In the genomic region with DNA sequence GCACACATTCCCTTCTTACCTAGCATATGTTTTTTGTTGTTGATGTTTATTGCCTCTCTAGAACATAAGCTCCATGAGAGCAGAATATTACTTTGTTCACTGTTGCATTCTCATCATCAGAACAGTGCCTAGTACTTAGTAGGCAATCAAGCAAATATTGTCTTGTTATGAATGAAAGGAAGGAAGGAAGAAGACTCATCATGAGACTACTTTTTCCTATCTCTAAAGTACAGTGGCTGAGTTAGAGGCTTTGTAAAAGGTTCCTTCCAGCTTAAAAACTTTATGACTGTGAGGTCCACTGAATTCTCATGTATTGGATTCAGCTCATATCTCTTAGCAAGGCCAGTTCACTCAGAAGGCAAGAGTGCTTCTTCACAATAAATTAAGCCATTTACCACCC, we compare ENCODE assay signal across 22 cellular contexts.
"Had no signal": no experiment of that assay in that cellular context is flagged by ENCODE, and none has a peak within 500 bp of the region (broad histone marks: within the 10 kb centered on the region; RNA-seq: fewer than 3 reads in every experiment).

No MANE protein-coding gene starts in this region.

- H3K27me3 Mint-ChIP-seq: stimulated activated memory B cell treated with anti-CD40 and anti-IgM and Interleukin-4, amounts not matched to agents 10 μg/mL and 1 μg/mL and 100 μg/mL, for 72 hours had no signal

- DNase-seq: effector CD4-positive, alpha-beta T cell; foreskin fibroblast; gastrocnemius medialis; head of caudate nucleus; left ventricle myocardium superior; lower lobe of right lung; occipital lobe; ovary; posterior cingulate gyrus; psoas muscle; right cardiac atrium; sigmoid colon; stimulated activated CD4-positive, alpha-beta T cell treated with anti-CD3 and anti-CD28 coated beads, Interleukin-2, amount 100 ng/mL, for 24 hours; stimulated activated CD4-positive, alpha-beta T cell treated with anti-CD3 and anti-CD28 coated beads, Interleukin-4, amount 100 ng/mL, for 24 hours; upper lobe of left lung had no signal

- H3K27me3 ChIP-seq: gastrocnemius medialis, ovary, sigmoid colon, tibial nerve, upper lobe of left lung had no signal

- H3K4me3 Mint-ChIP-seq: stimulated activated memory B cell treated with anti-CD40 and anti-IgM and Interleukin-4, amounts not matched to agents 10 μg/mL and 1 μg/mL and 100 μg/mL, for 72 hours; stimulated activated naive CD8-positive, alpha-beta T cell treated with anti-CD3 and anti-CD28 coated beads, Interleukin-15, Interleukin-2, amounts not matched to agents 100 ng/mL and 50 ng/mL, for 24 hours had no signal

- H3K27ac ChIP-seq: coronary artery, epithelial cell of prostate, gastrocnemius medialis, lower lobe of right lung, ovary, psoas muscle, sigmoid colon, thoracic aorta, tibial nerve, upper lobe of left lung had no signal

- H3K36me3 ChIP-seq: gastrocnemius medialis, lower lobe of right lung, ovary, sigmoid colon, thoracic aorta, tibial nerve, upper lobe of left lung had no signal

- H3K9me3 ChIP-seq: gastrocnemius medialis, lower lobe of right lung, ovary, psoas muscle, sigmoid colon, thoracic aorta, tibial nerve, upper lobe of left lung had no signal

- H3K27ac Mint-ChIP-seq: stimulated activated memory B cell treated with anti-CD40 and anti-IgM and Interleukin-4, amounts not matched to agents 10 μg/mL and 1 μg/mL and 100 μg/mL, for 72 hours; stimulated activated naive CD8-positive, alpha-beta T cell treated with anti-CD3 and anti-CD28 coated beads, Interleukin-15, Interleukin-2, amounts not matched to agents 100 ng/mL and 50 ng/mL, for 24 hours had no signal

- H3K4me3 ChIP-seq: coronary artery, gastrocnemius medialis, lower lobe of right lung, ovary, psoas muscle, sigmoid colon, thoracic aorta, tibial nerve, upper lobe of left lung had no signal

- H3K9me3 Mint-ChIP-seq: stimulated activated memory B cell treated with anti-CD40 and anti-IgM and Interleukin-4, amounts not matched to agents 10 μg/mL and 1 μg/mL and 100 μg/mL, for 72 hours had no signal

- H3K36me3 Mint-ChIP-seq: stimulated activated memory B cell treated with anti-CD40 and anti-IgM and Interleukin-4, amounts not matched to agents 10 μg/mL and 1 μg/mL and 100 μg/mL, for 72 hours had no signal

- ATAC-seq: esophagus mucosa; gastrocnemius medialis; left ventricle myocardium superior; lower lobe of right lung; psoas muscle; right cardiac atrium; stimulated activated memory B cell treated with anti-CD40 and anti-IgM and Interleukin-4, amounts not matched to agents 10 μg/mL and 1 μg/mL and 100 μg/mL, for 72 hours had no signal
